22 cellular contexts compared by ENCODE assay signal in the genomic region with DNA sequence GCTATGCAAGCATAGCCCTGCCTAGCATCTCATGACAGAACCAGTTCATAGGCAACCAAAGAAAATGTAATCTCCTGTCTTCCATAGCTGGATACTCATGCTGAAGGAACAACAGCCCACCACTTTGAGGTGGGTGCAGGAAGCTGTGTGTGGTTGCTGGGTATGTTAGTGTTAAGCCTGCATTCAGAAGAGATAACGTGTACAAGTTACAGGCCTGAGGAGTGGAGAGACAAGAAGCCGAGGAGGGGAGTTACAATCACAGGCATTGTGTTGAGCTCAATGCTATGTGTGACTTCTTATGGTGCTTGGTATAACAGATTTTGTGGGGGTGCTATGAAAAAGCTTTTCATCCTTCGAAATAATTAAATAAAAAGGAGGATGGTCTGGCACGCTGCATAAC.
"Had no signal": no experiment of that assay in that cellular context is flagged by ENCODE, and none has a peak within 500 bp of the region (broad histone marks: within the 10 kb centered on the region; RNA-seq: fewer than 3 reads in every experiment).

No MANE protein-coding gene starts in this region.

- H3K27me3 Mint-ChIP-seq: activated naive CD4-positive, alpha-beta T cell treated with anti-CD3 and anti-CD28 coated beads, Interleukin-2, amount 10 ng/mL, durations not matched to agents 7 days and 5 days; central memory CD8-positive, alpha-beta T cell; effector memory CD8-positive, alpha-beta T cell; naive thymus-derived CD8-positive, alpha-beta T cell; T-cell had no signal

- H3K9me3 Mint-ChIP-seq: activated naive CD4-positive, alpha-beta T cell treated with anti-CD3 and anti-CD28 coated beads, Interleukin-2, amount 10 ng/mL, durations not matched to agents 7 days and 5 days; activated T-helper 2 cell treated with anti-CD3 and anti-CD28 coated beads, Interferon-gamma antibody, Interleukin-2, Interleukin-4, amounts not matched to agents 10 μg/mL and 5 μg/mL and 100 μg/mL, durations not matched to agents 14 hours and 24 hours and 36 hours; central memory CD8-positive, alpha-beta T cell; effector memory CD8-positive, alpha-beta T cell; naive thymus-derived CD8-positive, alpha-beta T cell; T-cell had no signal

- H3K4me1 ChIP-seq: suprapubic skin, upper lobe of right lung had no signal

- H3K4me1 Mint-ChIP-seq: activated naive CD4-positive, alpha-beta T cell treated with anti-CD3 and anti-CD28 coated beads, Interleukin-2, amount 10 ng/mL, durations not matched to agents 7 days and 5 days; central memory CD8-positive, alpha-beta T cell; naive thymus-derived CD8-positive, alpha-beta T cell; T-cell had no signal

- H3K4me3 Mint-ChIP-seq: activated naive CD4-positive, alpha-beta T cell treated with anti-CD3 and anti-CD28 coated beads, Interleukin-2, amount 10 ng/mL, durations not matched to agents 7 days and 5 days; central memory CD8-positive, alpha-beta T cell; effector memory CD8-positive, alpha-beta T cell; naive thymus-derived CD8-positive, alpha-beta T cell; T-cell had no signal

- H3K36me3 Mint-ChIP-seq: activated naive CD4-positive, alpha-beta T cell treated with anti-CD3 and anti-CD28 coated beads, Interleukin-2, amount 10 ng/mL, durations not matched to agents 7 days and 5 days; naive thymus-derived CD8-positive, alpha-beta T cell; T-cell had no signal

- H3K27me3 ChIP-seq: body of pancreas, suprapubic skin, upper lobe of right lung had no signal

- H3K4me2 ChIP-seq: smooth muscle cell had no signal

- H3K4me3 ChIP-seq: body of pancreas, smooth muscle cell, suprapubic skin, upper lobe of right lung had no signal

- DNase-seq: activated CD4-positive, alpha-beta T cell treated with anti-CD3 and anti-CD28 coated beads for 1 hour; activated CD4-positive, alpha-beta T cell treated with anti-CD3 and anti-CD28 coated beads, Interleukin-2, amount 50 U/mL, for 4 hours; activated naive CD4-positive, alpha-beta T cell treated with anti-CD3 and anti-CD28 coated beads, Interleukin-2, amount 10 ng/mL, durations not matched to agents 7 days and 5 days; activated T-cell treated with anti-CD3 and anti-CD28 coated beads for 4 hours; body of pancreas; effector memory CD8-positive, alpha-beta T cell; islet precursor cell; mammary epithelial cell; naive thymus-derived CD8-positive, alpha-beta T cell; right cardiac atrium; stimulated activated CD4-positive, alpha-beta T cell treated with anti-CD3 and anti-CD28 coated beads, Interleukin-4, amount 100 ng/mL, for 4 hours; stimulated activated CD8-positive, alpha-beta memory T cell treated with anti-CD3 and anti-CD28 coated beads, Interleukin-4, amount 100 ng/mL, for 48 hours; stimulated activated naive CD4-positive, alpha-beta T cell treated with Interleukin-2 at 50 U/mL for 16 hours; T-cell; T-helper 9 cell; upper lobe of right lung had no signal

- H3K27ac ChIP-seq: body of pancreas, suprapubic skin, upper lobe of right lung had no signal

- H3K9me3 ChIP-seq: body of pancreas, suprapubic skin, upper lobe of right lung had no signal

- ATAC-seq: body of pancreas; effector memory CD8-positive, alpha-beta T cell; left lobe of liver; naive thymus-derived CD8-positive, alpha-beta T cell; right cardiac atrium; T-cell; upper lobe of right lung had no signal

- H3K27ac Mint-ChIP-seq: activated naive CD4-positive, alpha-beta T cell treated with anti-CD3 and anti-CD28 coated beads, Interleukin-2, amount 10 ng/mL, durations not matched to agents 7 days and 5 days; activated T-helper 2 cell treated with anti-CD3 and anti-CD28 coated beads, Interferon-gamma antibody, Interleukin-2, Interleukin-4, amounts not matched to agents 10 μg/mL and 5 μg/mL and 100 μg/mL, durations not matched to agents 14 hours and 24 hours and 36 hours; effector memory CD8-positive, alpha-beta T cell; naive thymus-derived CD8-positive, alpha-beta T cell; progenitor cell of endocrine pancreas; T-cell had no signal

- H3K36me3 ChIP-seq: suprapubic skin, upper lobe of right lung had no signal
